In the genomic region with DNA sequence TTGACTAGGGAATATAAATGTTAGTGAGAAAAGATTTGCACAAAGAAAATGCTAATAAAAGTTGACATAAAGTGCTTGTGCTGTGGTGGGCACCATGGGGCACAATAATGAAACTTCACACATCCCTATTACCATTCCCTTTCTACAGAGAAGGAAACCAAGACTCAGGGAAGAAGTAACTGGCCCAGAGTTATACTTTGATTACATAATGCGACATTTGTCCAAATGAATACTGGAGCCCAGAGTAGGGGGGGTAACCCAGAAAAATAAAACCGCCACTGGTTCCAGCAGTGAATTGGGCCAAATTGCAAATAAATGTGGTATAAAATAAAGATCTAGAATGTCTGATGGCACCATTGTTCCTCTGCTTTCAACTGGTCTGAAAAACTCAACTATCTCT, we compare ENCODE assay signal across 21 cellular contexts.
A peak's percentile ranks its signal among the peaks of the same experiment; 100 is the strongest.
DNase-seq lines count a peak whose midpoint lies in the region; ATAC-seq and TF ChIP-seq lines count a peak whose summit lies in the region.
"Had no signal": no experiment of that assay in that cellular context is flagged by ENCODE, and none has a peak within 500 bp of the region (broad histone marks: within the 10 kb centered on the region; RNA-seq: fewer than 3 reads in every experiment).

No MANE protein-coding gene starts in this region.

- ATAC-seq in Right ventricle myocardium superior (ENCODE audit: poor library complexity) (peak; percentile 64), heart left ventricle (no peak), HG02588 (IDR thresholded peaks at IDR 0.05; ENCODE audit: unreplicated experiment) (no peak)

- no peak overlapping the region for H3K9ac ChIP-seq in stomach smooth muscle (ENCODE audit: low read length in 2 of 2)

- WGBS in heart left ventricle, 4 donors: 76 to 91% (median 80%) methylated on average over 2 of the region's 2 CpGs
- 78 to 83% methylated on average over 2 of the region's 2 CpGs for WGBS in esophagus squamous epithelium, 2 donors

- H3K27ac ChIP-seq in heart left ventricle (peak overlapping the region in 4 of 12 donors; percentile 42 to 83 (median 56)), esophagus squamous epithelium (peak overlapping the region in 3 of 4 donors; percentile 81 to 85 (median 82)), stomach smooth muscle (ENCODE audit: low read length) (peak overlapping the region; percentile 18), uterus (peak overlapping the region; percentile 91 to 95), osteoblast (ENCODE audit: low read depth, low read length) (no peak overlapping the region)

- H3K4me3 ChIP-seq in heart left ventricle (no peak overlapping the region), esophagus squamous epithelium (no peak overlapping the region), stomach smooth muscle (ENCODE audit: low read length in 2 of 2) (no peak overlapping the region), uterus (no peak overlapping the region), osteoblast (ENCODE audit: insufficient read depth, low read length) (no peak overlapping the region)
- H3K4me3 ChIP-seq: Peyer's patch had no signal

- DNase-seq in Right ventricle myocardium superior (no peak), heart left ventricle (no peak), esophagus squamous epithelium (lab: John Stamatoyannopoulos, UW) (no peak), uterus (no peak), osteoblast (ENCODE audit: insufficient read length, low spot score, missing footprints) (no peak), HK-2 (ENCODE audit: unreplicated experiment) (no peak)
- DNase-seq: BE2C; CD4-positive, CD25-positive, alpha-beta regulatory T cell; COR-L47; GDM1; H9; Karpas-422; NCI-H1048; NCI-H1436; NCI-H1930; NCI-H345; NCI-H524 treated with DMSO at 0.1 percent for 48 hours; Peyer's patch; SIG-M5 had no signal

- no peak overlapping the region for H3K4me2 ChIP-seq in osteoblast (ENCODE audit: insufficient read depth, low read length)

- H3K27me3 ChIP-seq in heart left ventricle (no peaks in the 10 kb centered on the region), esophagus squamous epithelium (no peaks in the 10 kb centered on the region), stomach smooth muscle (ENCODE audit: control insufficient read depth in 1 of 2, insufficient read depth in 2 of 2, low read length in 2 of 2) (no peaks in the 10 kb centered on the region), uterus (no peaks in the 10 kb centered on the region), osteoblast (ENCODE audit: insufficient read depth, low read length) (no peaks in the 10 kb centered on the region)
- H3K27me3 ChIP-seq: BE2C, Peyer's patch had no signal

- H4K20me1 ChIP-seq in osteoblast (ENCODE audit: insufficient read depth, low read length): no peaks in the 10 kb centered on the region

- no peaks in the 10 kb centered on the region for H3K79me2 ChIP-seq in osteoblast (ENCODE audit: insufficient read depth, low read length)

- H3K4me1 ChIP-seq in heart left ventricle (peaks cover 0 to 20% (median 0%) of the 10 kb centered on the region in 12 donors), esophagus squamous epithelium (peaks cover 14 to 69% (median 40%) of the 10 kb centered on the region in 3 donors), stomach smooth muscle (ENCODE audit: control insufficient read depth, insufficient read depth, low read length) (peaks cover 32% of the 10 kb centered on the region), uterus (no peaks in the 10 kb centered on the region), osteoblast (ENCODE audit: insufficient read depth, low read length) (peaks cover 26% of the 10 kb centered on the region)

- TF ChIP-seq POLR2A in heart left ventricle (IDR thresholded peaks at IDR 0.05): no peak
- no peak for TF ChIP-seq POLR2A in esophagus squamous epithelium (IDR thresholded peaks at IDR 0.05)
- no peak for TF ChIP-seq POLR2A in uterus (IDR thresholded peaks at IDR 0.05)

- TF ChIP-seq CTCF in heart left ventricle (IDR thresholded peaks at IDR 0.05): no peak
- TF ChIP-seq CTCF in esophagus squamous epithelium (IDR thresholded peaks at IDR 0.05): no peak
- TF ChIP-seq CTCF in uterus (IDR thresholded peaks at IDR 0.05): no peak
- TF ChIP-seq CTCF in osteoblast (IDR thresholded peaks at IDR 0.05; ENCODE audit: extremely low read depth, low read depth, low read length): no peak

- intact Hi-C loops in Right ventricle myocardium superior (cut with DNase I): no loop called here
- intact Hi-C loops in heart left ventricle (cut with DNase I): no loop called here
- intact Hi-C loops in esophagus squamous epithelium (cut with DNase I): no loop called here
- intact Hi-C loops in uterus (cut with DNase I; ENCODE audit: low total_unique reads): no loop called here

- no peak overlapping the region for H2AFZ ChIP-seq in osteoblast (ENCODE audit: low read length)

- H3K36me3 ChIP-seq in heart left ventricle: no peaks in the 10 kb centered on the region
- H3K36me3 ChIP-seq in esophagus squamous epithelium: no peaks in the 10 kb centered on the region
- H3K36me3 ChIP-seq in stomach smooth muscle (ENCODE audit: control insufficient read depth in 2 of 2, insufficient read depth in 2 of 2, low read length in 2 of 2): no peaks in the 10 kb centered on the region
- H3K36me3 ChIP-seq in uterus: no peaks in the 10 kb centered on the region
- H3K36me3 ChIP-seq in osteoblast (ENCODE audit: insufficient read depth, low read length): no peaks in the 10 kb centered on the region
- H3K36me3 ChIP-seq: BE2C, Peyer's patch had no signal

- H3K9me3 ChIP-seq in heart left ventricle: no peaks in the 10 kb centered on the region
- no peaks in the 10 kb centered on the region for H3K9me3 ChIP-seq in esophagus squamous epithelium
- no peaks in the 10 kb centered on the region for H3K9me3 ChIP-seq in stomach smooth muscle (ENCODE audit: control insufficient read depth in 2 of 2, low read length in 2 of 2)
- H3K9me3 ChIP-seq in uterus: no peaks in the 10 kb centered on the region
- H3K9me3 ChIP-seq in osteoblast (ENCODE audit: low read depth, low read length): no peaks in the 10 kb centered on the region
- H3K9me3 ChIP-seq: BE2C, Peyer's patch had no signal
